28 cellular contexts compared by ENCODE assay signal in the genomic region with DNA sequence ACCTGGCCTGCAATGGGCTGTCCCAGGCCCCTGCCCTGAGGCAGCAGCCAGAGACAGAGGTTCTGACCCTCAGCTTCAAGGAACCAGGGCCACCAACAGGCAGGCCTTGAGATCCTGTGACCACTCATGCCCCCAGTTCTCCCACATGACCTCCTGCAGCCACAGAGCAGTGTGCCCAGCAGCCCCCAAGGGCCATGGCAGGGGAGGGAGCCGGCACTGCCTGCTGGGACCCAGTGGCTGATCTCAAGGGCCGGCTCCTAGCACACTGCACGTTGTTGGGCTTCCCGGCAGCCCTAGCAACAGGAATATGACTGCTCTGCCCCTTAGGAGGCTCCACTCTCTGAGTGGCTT. TPM values are rescaled to one million over a fixed set of nuclear protein-coding genes. Genes with fewer than 3 reads are reported as not detected.
A peak's percentile ranks its signal among the peaks of the same experiment; 100 is the strongest.
DNase-seq lines count a peak whose midpoint lies in the region; ATAC-seq, FAIRE-seq and TF ChIP-seq lines count a peak whose summit lies in the region.
"Had no signal": no experiment of that assay in that cellular context is flagged by ENCODE, and none has a peak within 500 bp of the region (broad histone marks: within the 10 kb centered on the region; RNA-seq: fewer than 3 reads in every experiment).

No MANE protein-coding gene starts in this region.

- peak overlapping the region; percentile 77 for H3K27ac ChIP-seq in duodenal mucosa (ENCODE audit: low read depth, low read length)
- H3K27ac ChIP-seq in mucosa of rectum (ENCODE audit: low read depth in 2 of 2, low read length in 2 of 2), result peak overlapping the region; percentile 93
- peak overlapping the region; percentile 18 to 89 (median 50) for H3K27ac ChIP-seq in upper lobe of left lung
- no peak overlapping the region for H3K27ac ChIP-seq in foreskin keratinocyte
- H3K27ac ChIP-seq: SJSA1 had no signal

- H3K36me3 Mint-ChIP-seq in activated naive CD8-positive, alpha-beta T cell treated with anti-CD3 and anti-CD28 coated beads, Interleukin-2, amount 10 ng/mL, durations not matched to agents 7 days and 5 days, result peaks cover under 1% of the 10 kb centered on the region
- H3K36me3 Mint-ChIP-seq in activated naive CD8-positive, alpha-beta T cell treated with anti-CD3 and anti-CD28 coated beads for 36 hours, result peaks cover under 1% of the 10 kb centered on the region

- TF ChIP-seq POLR2A in upper lobe of left lung (IDR thresholded peaks at IDR 0.05) (no peak), GM12892 (IDR thresholded peaks at IDR 0.05; ENCODE audit: low read depth, low read length) (no peak)

- H3K4me1 Mint-ChIP-seq in activated naive CD8-positive, alpha-beta T cell treated with anti-CD3 and anti-CD28 coated beads, Interleukin-2, amount 10 ng/mL, durations not matched to agents 7 days and 5 days, result peaks cover 23% of the 10 kb centered on the region
- peaks cover 15% of the 10 kb centered on the region for H3K4me1 Mint-ChIP-seq in activated naive CD8-positive, alpha-beta T cell treated with anti-CD3 and anti-CD28 coated beads for 36 hours

- no peaks in the 10 kb centered on the region for H3K27me3 Mint-ChIP-seq in activated naive CD8-positive, alpha-beta T cell treated with anti-CD3 and anti-CD28 coated beads, Interleukin-2, amount 10 ng/mL, durations not matched to agents 7 days and 5 days
- H3K27me3 Mint-ChIP-seq in activated naive CD8-positive, alpha-beta T cell treated with anti-CD3 and anti-CD28 coated beads for 36 hours, result no peaks in the 10 kb centered on the region
- H3K27me3 Mint-ChIP-seq: activated T-cell treated with anti-CD3 and anti-CD28 coated beads, Interleukin-2, amount 50 U/mL, for 24 hours; progenitor cell of endocrine pancreas had no signal

- peak overlapping the region; percentile 25 for H3K27ac Mint-ChIP-seq in activated naive CD8-positive, alpha-beta T cell treated with anti-CD3 and anti-CD28 coated beads, Interleukin-2, amount 10 ng/mL, durations not matched to agents 7 days and 5 days
- H3K27ac Mint-ChIP-seq in activated naive CD8-positive, alpha-beta T cell treated with anti-CD3 and anti-CD28 coated beads for 36 hours, result no peak overlapping the region
- H3K27ac Mint-ChIP-seq: GM23338, progenitor cell of endocrine pancreas had no signal

- FAIRE-seq in GM12892 (lab: Jason Lieb, UNC), result no peak
- FAIRE-seq: A204.1, bronchial epithelial cell, HTR-8/SVneo, urothelium cell line had no signal

- no peak overlapping the region for H3K4me3 Mint-ChIP-seq in activated naive CD8-positive, alpha-beta T cell treated with anti-CD3 and anti-CD28 coated beads, Interleukin-2, amount 10 ng/mL, durations not matched to agents 7 days and 5 days
- no peak overlapping the region for H3K4me3 Mint-ChIP-seq in activated naive CD8-positive, alpha-beta T cell treated with anti-CD3 and anti-CD28 coated beads for 36 hours
- H3K4me3 Mint-ChIP-seq: activated T-cell treated with anti-CD3 and anti-CD28 coated beads, Interleukin-2, amount 50 U/mL, for 24 hours; GM23338 had no signal

- DNase-seq in activated naive CD8-positive, alpha-beta T cell treated with anti-CD3 and anti-CD28 coated beads, Interleukin-2, amount 10 ng/mL, durations not matched to agents 7 days and 5 days, result no peak
- no peak for DNase-seq in activated naive CD8-positive, alpha-beta T cell treated with anti-CD3 and anti-CD28 coated beads for 36 hours
- no peak for DNase-seq in upper lobe of left lung
- DNase-seq in foreskin keratinocyte, result no peak
- DNase-seq in GM12892 (ENCODE audit: insufficient read length), result no peak
- DNase-seq: activated CD4-positive, CD25-positive, alpha-beta regulatory T cell treated with anti-CD3 and anti-CD28 coated beads, Interleukin-2, amount 50 U/mL, for 72 hours; activated gamma-delta T cell treated with Interleukin-2 at 50 U/mL for 16 hours; activated T-cell treated with anti-CD3 and anti-CD28 coated beads, Interleukin-2, amount 50 U/mL, for 24 hours; AML-193; amniotic stem cell; cortex of kidney; DMS79; KG1; NCI-H187; NCI-H526; stimulated activated CD8-positive, alpha-beta memory T cell treated with anti-CD3 and anti-CD28 coated beads, Interleukin-4, amount 100 ng/mL, for 48 hours; T-helper 1 cell had no signal

- no CpG with 5 or more reads among the region's 4 CpGs for WGBS in upper lobe of left lung, 2 donors

- TF ChIP-seq EP300 in upper lobe of left lung (IDR thresholded peaks at IDR 0.05), result no peak

- H3K9me3 ChIP-seq in duodenal mucosa (ENCODE audit: control insufficient read depth in 1 of 2, low read length in 2 of 2) (no peaks in the 10 kb centered on the region), mucosa of rectum (ENCODE audit: control insufficient read depth in 2 of 2, low read length in 2 of 2) (no peaks in the 10 kb centered on the region), upper lobe of left lung (no peaks in the 10 kb centered on the region)
- H3K9me3 ChIP-seq: heart left ventricle, SJSA1 had no signal

- TF ChIP-seq CTCF in upper lobe of left lung (IDR thresholded peaks at IDR 0.05), result no peak
- no peak for TF ChIP-seq CTCF in foreskin keratinocyte (conservative IDR thresholded peaks at IDR 0.05)

- POLR2A ChIA-PET in activated naive CD8-positive, alpha-beta T cell treated with anti-CD3 and anti-CD28 coated beads, Interleukin-2, amount 10 ng/mL, durations not matched to agents 7 days and 5 days (lab: Charles Lee), result no interaction called here

- no peak for ATAC-seq in activated naive CD8-positive, alpha-beta T cell treated with anti-CD3 and anti-CD28 coated beads, Interleukin-2, amount 10 ng/mL, durations not matched to agents 7 days and 5 days (ENCODE audit: low read depth)
- ATAC-seq in upper lobe of left lung (ENCODE audit: low FRiP score in 2 of 2) (no peak), HG02870 (IDR thresholded peaks at IDR 0.05; ENCODE audit: unreplicated experiment) (no peak), foreskin keratinocyte (no peak)
- ATAC-seq: GM23338 had no signal

- no peaks in the 10 kb centered on the region for H3K27me3 ChIP-seq in duodenal mucosa (ENCODE audit: control insufficient read depth in 1 of 2, insufficient read depth in 2 of 2, low read length in 2 of 2)
- H3K27me3 ChIP-seq in mucosa of rectum (ENCODE audit: control insufficient read depth in 2 of 2, insufficient read depth in 2 of 2, low read length in 2 of 2), result no peaks in the 10 kb centered on the region
- no peaks in the 10 kb centered on the region for H3K27me3 ChIP-seq in upper lobe of left lung
- H3K27me3 ChIP-seq in foreskin keratinocyte, result peaks cover 16% of the 10 kb centered on the region
- H3K27me3 ChIP-seq: heart left ventricle, SJSA1 had no signal

- peaks cover 5 to 34% of the 10 kb centered on the region in 2 donors for H3K36me3 ChIP-seq in duodenal mucosa (ENCODE audit: control insufficient read depth in 1 of 2, insufficient read depth in 2 of 2, low read length in 2 of 2)
- H3K36me3 ChIP-seq in mucosa of rectum (ENCODE audit: control insufficient read depth in 2 of 2, insufficient read depth in 2 of 2, low read length in 2 of 2), result peaks cover 0 to 4% of the 10 kb centered on the region in 2 donors
- peaks cover 0 to 11% (median 4%) of the 10 kb centered on the region in 4 donors for H3K36me3 ChIP-seq in upper lobe of left lung
- H3K36me3 ChIP-seq: SJSA1 had no signal

- H3K4me3 ChIP-seq in duodenal mucosa (ENCODE audit: low read depth in 1 of 2, low read length in 2 of 2) (peak overlapping the region; percentile 33 to 45), mucosa of rectum (ENCODE audit: low read length in 2 of 2) (peak overlapping the region in 1 of 2 donors; percentile 45), upper lobe of left lung (no peak overlapping the region)
- H3K4me3 ChIP-seq: GM23338, heart left ventricle, SJSA1 had no signal

- no peaks in the 10 kb centered on the region for H3K9me3 Mint-ChIP-seq in activated naive CD8-positive, alpha-beta T cell treated with anti-CD3 and anti-CD28 coated beads, Interleukin-2, amount 10 ng/mL, durations not matched to agents 7 days and 5 days
- H3K9me3 Mint-ChIP-seq in activated naive CD8-positive, alpha-beta T cell treated with anti-CD3 and anti-CD28 coated beads for 36 hours, result no peaks in the 10 kb centered on the region
- H3K9me3 Mint-ChIP-seq: activated T-cell treated with anti-CD3 and anti-CD28 coated beads, Interleukin-2, amount 50 U/mL, for 24 hours; GM23338 had no signal

- peak overlapping the region; percentile 61 for H3K9ac ChIP-seq in duodenal mucosa (ENCODE audit: low read depth in 1 of 2, low read length in 2 of 2)
- peak overlapping the region; percentile 41 to 72 for H3K9ac ChIP-seq in mucosa of rectum (ENCODE audit: low read depth in 1 of 2, low read length in 2 of 2)

- peaks cover 89 to 95% of the 10 kb centered on the region in 2 donors for H3K4me1 ChIP-seq in duodenal mucosa (ENCODE audit: control insufficient read depth in 1 of 2, insufficient read depth in 2 of 2, low read length in 2 of 2)
- peaks cover 74 to 85% of the 10 kb centered on the region in 2 donors for H3K4me1 ChIP-seq in mucosa of rectum (ENCODE audit: control insufficient read depth in 2 of 2, insufficient read depth in 2 of 2, low read length in 2 of 2)
- peaks cover 54 to 79% (median 63%) of the 10 kb centered on the region in 4 donors for H3K4me1 ChIP-seq in upper lobe of left lung
- H3K4me1 ChIP-seq in foreskin keratinocyte, result no peaks in the 10 kb centered on the region
- H3K4me1 ChIP-seq: SJSA1 had no signal

RNA-seq across cellular contexts. Expression of a gene that starts 14.8 kb away (rescaled TPM):
- under 1 TPM; 0.14 to 0.28 TPM for total RNA-seq in activated naive CD8-positive, alpha-beta T cell treated with anti-CD3 and anti-CD28 coated beads, Interleukin-2, amount 10 ng/mL, durations not matched to agents 7 days and 5 days
- 1 to 10 TPM; 1.6 to 1.8 TPM for total RNA-seq in activated naive CD8-positive, alpha-beta T cell treated with anti-CD3 and anti-CD28 coated beads for 36 hours
- 10 to 100 TPM in 1 of 6 donors, 1 to 10 TPM in 5; 2.0 to 19.9 (median 5.4) TPM for total RNA-seq in upper lobe of left lung
- 0.07 TPM in 1 of 2 replicates, not detected in the other for total RNA-seq in foreskin keratinocyte
- polyA plus RNA-seq in foreskin keratinocyte, result 0.04 and 0.14 TPM in 2 replicates
- polyA plus RNA-seq in GM12892 (2012; ENCODE audit: missing spikeins), result 0.17 TPM
- total RNA-seq: SJSA1 had no signal

Comparison
In these comparisons a context has a peak if more than half of its experiments do, and no peak if none do; other contexts are left out.
1. H3K4me3 ChIP-seq: peak in duodenal mucosa (2 of 2); none in upper lobe of left lung (0 of 4).